ENCODE assay signal across 18 cellular contexts in the genomic region with DNA sequence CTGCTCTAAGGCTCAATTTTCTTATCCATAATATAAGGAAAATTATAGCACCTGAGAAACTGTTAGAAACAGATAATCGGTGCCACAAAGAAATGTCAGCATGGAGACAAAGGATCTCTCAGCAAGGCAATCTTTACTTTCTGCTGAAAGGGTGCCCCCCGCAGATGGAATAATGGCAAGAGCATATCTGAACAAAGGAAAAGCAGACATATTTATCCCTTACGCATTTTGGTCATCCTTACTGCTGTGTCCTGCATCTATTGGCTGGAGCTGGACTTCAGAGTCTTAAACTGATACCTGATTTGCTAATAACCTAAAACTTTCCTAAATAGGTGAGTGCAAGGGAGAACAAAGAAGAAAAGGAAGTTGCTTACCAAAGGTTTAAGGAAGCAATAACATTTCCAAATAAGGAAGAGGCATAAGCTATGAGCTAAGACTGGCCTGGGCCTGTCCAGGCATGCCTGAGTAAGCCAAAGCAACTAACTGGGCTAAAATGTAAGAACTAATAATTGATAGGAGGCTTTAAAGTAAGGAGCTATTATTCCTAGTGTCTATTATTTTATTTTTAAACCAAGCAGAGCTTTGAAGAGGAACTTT. TPM values are rescaled to one million over a fixed set of nuclear protein-coding genes. Genes with fewer than 3 reads are reported as not detected.
DNase-seq lines count a peak whose midpoint lies in the region; ATAC-seq, FAIRE-seq and TF ChIP-seq lines count a peak whose summit lies in the region.
"Had no signal": no experiment of that assay in that cellular context is flagged by ENCODE, and none has a peak within 500 bp of the region (broad histone marks: within the 10 kb centered on the region; RNA-seq: fewer than 3 reads in every experiment).

No MANE protein-coding gene starts in this region.

- H4K20me1 ChIP-seq in endothelial cell of umbilical vein (replicated peaks; ENCODE audit: control insufficient read depth, extremely low read depth, insufficient read depth, low read length), result no peaks in the 10 kb centered on the region

- intact Hi-C loops in endothelial cell of umbilical vein (cut with micrococcal nuclease) (no loop called here), lower leg skin (cut with DNase I; ENCODE audit: low total_unique reads) (no loop called here)

- no peak overlapping the region for H2AFZ ChIP-seq in endothelial cell of umbilical vein (ENCODE audit: low read depth, low read length)

- H3K4me3 ChIP-seq in endothelial cell of umbilical vein (replicated peaks in 1 of 3; ENCODE audit: insufficient read depth in 1 of 3, low read depth in 1 of 3, low read length in 3 of 3) (no peak overlapping the region), lower leg skin (ENCODE audit: low read depth, poor library complexity, severe bottlenecking) (no peak overlapping the region)
- H3K4me3 ChIP-seq: A549, lung had no signal

- no peak overlapping the region for H3K9ac ChIP-seq in endothelial cell of umbilical vein (replicated peaks; ENCODE audit: extremely low read depth, insufficient read depth, low read length)

- no peak overlapping the region for H3K4me2 ChIP-seq in endothelial cell of umbilical vein (ENCODE audit: insufficient read depth, low read length)
- H3K4me2 ChIP-seq: A549 had no signal

- no peak for TF ChIP-seq POLR2A in endothelial cell of umbilical vein (IDR thresholded peaks at IDR 0.05; ENCODE audit: low read depth, low read length)
- no peak for TF ChIP-seq POLR2A in lower leg skin (IDR thresholded peaks at IDR 0.05)

- no peak for FAIRE-seq in endothelial cell of umbilical vein (lab: Jason Lieb, UNC)
- FAIRE-seq: A549 had no signal

- CTCF ChIA-PET in endothelial cell of umbilical vein (lab: Charles Lee), result interaction anchor here (1.2 to 1.5 kb wide), 3 partner anchors 12 to 204 kb away, joined by 3 to 4 read pairs (median 3); no protein-coding TSS in a partner anchor

- H3K9me3 ChIP-seq in endothelial cell of umbilical vein (replicated peaks; ENCODE audit: control insufficient read depth, insufficient read depth, low read length), result no peaks in the 10 kb centered on the region

- TF ChIP-seq CTCF in endothelial cell of umbilical vein (IDR thresholded peaks at IDR 0.05; ENCODE audit: extremely low read depth in 1 of 2, insufficient read depth in 1 of 2, low read depth in 1 of 2, low read length in 2 of 2) (no peak), lower leg skin (IDR thresholded peaks at IDR 0.05) (no peak)

- POLR2A ChIA-PET in endothelial cell of umbilical vein (lab: Charles Lee), result no interaction called here

- dilution Hi-C loops in endothelial cell of umbilical vein (cut with MboI; ENCODE audit: extremely low pct_ligation_motif_present, low sequenced_read_pairs), result no loop called here

- no peaks in the 10 kb centered on the region for H3K9me1 ChIP-seq in endothelial cell of umbilical vein (replicated peaks; ENCODE audit: control insufficient read depth, extremely low read depth, insufficient read depth, low read length)

- ATAC-seq in HG03196 (IDR thresholded peaks at IDR 0.05; ENCODE audit: unreplicated experiment), result no peak
- ATAC-seq: A549, PC-3 had no signal

- H3K36me3 ChIP-seq in endothelial cell of umbilical vein (ENCODE audit: control insufficient read depth in 2 of 2, extremely low read depth in 1 of 2, insufficient read depth in 2 of 2, low read length in 2 of 2), result no peaks in the 10 kb centered on the region

- WGBS in lower leg skin, 2 donors, result 96 to 98% methylated on average over 3 of the region's 3 CpGs

- BruUV-seq in endothelial cell of umbilical vein (replicated peaks; lab: Mats Ljungman, UMichigan), result TSS peak; percentile 93

- no peaks in the 10 kb centered on the region for H3K79me2 ChIP-seq in endothelial cell of umbilical vein (ENCODE audit: control insufficient read depth, insufficient read depth, low read length)

- no peaks in the 10 kb centered on the region for H3K27me3 ChIP-seq in endothelial cell of umbilical vein (ENCODE audit: control insufficient read depth in 2 of 2, insufficient read depth in 2 of 2, low read length in 2 of 2)

- no peak overlapping the region for H3K27ac ChIP-seq in endothelial cell of umbilical vein (ENCODE audit: insufficient read depth, low read depth, low read length)
- peak overlapping the region; percentile 32 for H3K27ac ChIP-seq in substantia nigra (ENCODE audit: low read depth, low read length, poor library complexity, severe bottlenecking)

- peak; percentile 30 for DNase-seq in NCI-H2171 treated with DMSO at 0.1 percent for 48 hours (lab: John Stamatoyannopoulos, UW)
- DNase-seq in NCI-H2171 (lab: John Stamatoyannopoulos, UW), result no peak
- DNase-seq in SIG-M5 treated with dmso at 0.1 percent for 504 hours (lab: John Stamatoyannopoulos, UW; ENCODE audit: unreplicated experiment), result peak; percentile 65
- peak; percentile 27 for DNase-seq in endothelial cell of umbilical vein (ENCODE audit: low read depth, low spot score)
- no peak for DNase-seq in substantia nigra (lab: John Stamatoyannopoulos, UW)
- no peak for DNase-seq in pons (ENCODE audit: low spot score)
- DNase-seq in lower leg skin (ENCODE audit: low spot score in 2 of 2), result no peak
- DNase-seq: activated CD4-positive, alpha-beta T cell treated with anti-CD3 and anti-CD28 coated beads for 48 hours; activated effector memory CD4-positive, alpha-beta T cell treated with Interleukin-2 at 50 U/mL for 16 hours; caudate nucleus; COR-L47; NCI-H345; PC-3; stimulated activated CD4-positive, alpha-beta T cell treated with anti-CD3 and anti-CD28 coated beads, Interleukin-12 subunit alpha, Interleukin-12 subunit beta, amount 100 ng/mL, for 4 hours; T-helper 1 cell had no signal

- no peaks in the 10 kb centered on the region for H3K4me1 ChIP-seq in endothelial cell of umbilical vein (ENCODE audit: control insufficient read depth, extremely low read depth, insufficient read depth, low read length)
- H3K4me1 ChIP-seq: A549 had no signal

TF ChIP-seq in endothelial cell of umbilical vein, 7 proteins besides CTCF, POLR2A, EP300 and RAD21:
- TF ChIP-seq MYC (IDR thresholded peaks at IDR 0.05; ENCODE audit: low read depth, low read length) (no peak), GATA2 (IDR thresholded peaks at IDR 0.05; ENCODE audit: insufficient read depth, insufficient read length, low read depth, low read length) (no peak), EZH2 (IDR thresholded peaks at IDR 0.05; ENCODE audit: borderline replicate concordance, low read depth, low read length, severe bottlenecking) (no peak), FOS (IDR thresholded peaks at IDR 0.05; ENCODE audit: borderline replicate concordance, insufficient read depth, low read length) (no peak), JUN (IDR thresholded peaks at IDR 0.05; ENCODE audit: borderline replicate concordance, insufficient read depth, insufficient read length, low read depth) (no peak), POLR2AphosphoS5 (IDR thresholded peaks at IDR 0.05; ENCODE audit: insufficient read depth, low read depth, low read length) (no peak)
- TF ChIP-seq, protein P1, sequence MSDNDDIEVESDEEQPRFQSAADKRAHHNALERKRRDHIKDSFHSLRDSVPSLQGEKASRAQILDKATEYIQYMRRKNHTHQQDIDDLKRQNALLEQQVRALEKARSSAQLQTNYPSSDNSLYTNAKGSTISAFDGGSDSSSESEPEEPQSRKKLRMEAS (IDR thresholded peaks at IDR 0.05; ENCODE audit: insufficient read depth, insufficient read length), result no peak

RNA-seq across cellular contexts. Expression of a gene that starts 39.6 kb away (rescaled TPM):
- 23.5 and 30.6 TPM in 2 replicates for total RNA-seq in endothelial cell of umbilical vein
- polyA plus RNA-seq in endothelial cell of umbilical vein, result 16.2 and 17.0 TPM in 2 replicates
- polyA plus RNA-seq in endothelial cell of umbilical vein (2011; cell fraction: cytosol; rRNA removed), result 11.3 and 13.5 TPM in 2 replicates
- polyA plus RNA-seq in endothelial cell of umbilical vein (2011; cell fraction: nucleus; rRNA removed), result 26.0 and 29.5 TPM in 2 replicates
- polyA plus RNA-seq in endothelial cell of umbilical vein (2012), result 10.0 and 10.7 TPM in 2 replicates
- polyA minus RNA-seq in endothelial cell of umbilical vein, result 80.5 and 81.2 TPM in 2 replicates
- polyA minus RNA-seq in endothelial cell of umbilical vein (2011; cell fraction: cytosol; rRNA and poly(A)+ RNA removed), result not detected
- polyA minus RNA-seq in endothelial cell of umbilical vein (2011; cell fraction: nucleus; rRNA and poly(A)+ RNA removed), result 172 and 226 TPM in 2 replicates
- 10 to 100 TPM; 11.5 to 19.9 (median 17.4) TPM for total RNA-seq in lower leg skin
- total RNA-seq: PC-3 had no signal

Comparison
In these comparisons a context has a peak if more than half of its experiments do, and no peak if none do; other contexts are left out.
1. DNase-seq: peak in NCI-H2171 treated with DMSO at 0.1 percent for 48 hours (single experiment), SIG-M5 treated with dmso at 0.1 percent for 504 hours (single experiment) and endothelial cell of umbilical vein (single experiment); none in NCI-H2171 (single experiment), substantia nigra (0 of 49), pons (single experiment) and lower leg skin (0 of 2).